In genomic region chrX:123835661-123836371, GRCh38 we compare ENCODE assay signal across 9 cellular contexts. TPM values are rescaled to one million over a fixed set of nuclear protein-coding genes. Genes with fewer than 3 reads are reported as not detected.
A peak's percentile ranks its signal among the peaks of the same experiment; 100 is the strongest.
DNase-seq lines count a peak whose midpoint lies in the region; ATAC-seq lines count a peak whose summit lies in the region.
"Had no signal": no experiment of that assay in that cellular context is flagged by ENCODE, and none has a peak within 500 bp of the region (broad histone marks: within the 10 kb centered on the region; RNA-seq: fewer than 3 reads in every experiment).

No MANE protein-coding gene starts in this region.

- peak; percentile 42 to 56 for ATAC-seq in stimulated activated naive B cell treated with anti-CD40 and anti-IgM and Interleukin-4, amounts not matched to agents 10 μg/mL and 1 μg/mL and 100 μg/mL, for 72 hours (replicated peaks)
- no peak for ATAC-seq in aorta (ENCODE audit: low FRiP score)

- intact Hi-C loops in aorta (cut with DNase I), result loop anchor here in 1 of 2 donors (10.0 kb wide), 1 partner anchor 119 kb away; no protein-coding TSS in a partner anchor

- no peak overlapping the region for H3K27ac ChIP-seq in aorta (ENCODE audit: low read depth in 1 of 2, low read length in 2 of 2)

- H3K27me3 Mint-ChIP-seq in stimulated activated naive B cell treated with anti-CD40 and anti-IgM and Interleukin-4, amounts not matched to agents 10 μg/mL and 1 μg/mL and 100 μg/mL, for 72 hours, result peaks cover 0 to 8% of the 10 kb centered on the region in 2 donors

- no peaks in the 10 kb centered on the region for H3K36me3 Mint-ChIP-seq in stimulated activated naive B cell treated with anti-CD40 and anti-IgM and Interleukin-4, amounts not matched to agents 10 μg/mL and 1 μg/mL and 100 μg/mL, for 72 hours
- H3K36me3 Mint-ChIP-seq: CD14-positive monocyte had no signal

- H3K4me3 ChIP-seq in aorta (ENCODE audit: low read length in 2 of 2), result no peak overlapping the region

- H3K9me3 Mint-ChIP-seq in stimulated activated naive B cell treated with anti-CD40 and anti-IgM and Interleukin-4, amounts not matched to agents 10 μg/mL and 1 μg/mL and 100 μg/mL, for 72 hours, result no peaks in the 10 kb centered on the region

- no peaks in the 10 kb centered on the region for H3K4me1 ChIP-seq in aorta (ENCODE audit: control insufficient read depth in 1 of 2, insufficient read depth in 2 of 2, low read length in 2 of 2)

- no peaks in the 10 kb centered on the region for H3K36me3 ChIP-seq in aorta (ENCODE audit: control insufficient read depth in 1 of 2, insufficient read depth in 2 of 2, low read length in 1 of 2)

- peaks cover 7 to 31% of the 10 kb centered on the region in 2 donors for H3K4me1 Mint-ChIP-seq in stimulated activated naive B cell treated with anti-CD40 and anti-IgM and Interleukin-4, amounts not matched to agents 10 μg/mL and 1 μg/mL and 100 μg/mL, for 72 hours
- H3K4me1 Mint-ChIP-seq: CD14-positive monocyte had no signal

- DNase-seq in activated effector memory CD4-positive, alpha-beta T cell treated with anti-CD3 and anti-CD28 coated beads, Interleukin-2, amount 50 U/mL, for 16 hours, result peak; percentile 62
- no peak for DNase-seq in activated effector memory CD4-positive, alpha-beta T cell treated with Interleukin-2 at 50 U/mL for 16 hours
- DNase-seq in NOMO-1 (lab: John Stamatoyannopoulos, UW; ENCODE audit: unreplicated experiment in 2 of 2), result peak; percentile 15 to 54
- DNase-seq in dermis blood vessel endothelial cell, result peak; percentile 45
- no peak for DNase-seq in stimulated activated naive B cell treated with anti-CD40 and anti-IgM and Interleukin-4, amounts not matched to agents 10 μg/mL and 1 μg/mL and 100 μg/mL, for 72 hours
- DNase-seq in activated gamma-delta T cell treated with Interleukin-2 at 50 U/mL for 16 hours, result no peak
- DNase-seq in Ammon's horn (ENCODE audit: low spot score), result no peak
- DNase-seq in aorta, result no peak

- no peaks in the 10 kb centered on the region for H3K9me3 ChIP-seq in aorta (ENCODE audit: control insufficient read depth, low read length)

- no peak overlapping the region for H3K27ac Mint-ChIP-seq in stimulated activated naive B cell treated with anti-CD40 and anti-IgM and Interleukin-4, amounts not matched to agents 10 μg/mL and 1 μg/mL and 100 μg/mL, for 72 hours

- WGBS in aorta, 2 donors, result 23 to 46% methylated on average over 6 of the region's 6 CpGs

- H3K4me3 Mint-ChIP-seq in stimulated activated naive B cell treated with anti-CD40 and anti-IgM and Interleukin-4, amounts not matched to agents 10 μg/mL and 1 μg/mL and 100 μg/mL, for 72 hours, result no peak overlapping the region
- H3K4me3 Mint-ChIP-seq: CD14-positive monocyte had no signal

- no peaks in the 10 kb centered on the region for H3K27me3 ChIP-seq in aorta (ENCODE audit: control insufficient read depth in 1 of 2, insufficient read depth in 2 of 2, low read length in 1 of 2)

RNA-seq across cellular contexts. Expression of gene XIAP, which starts 24.0 kb away (rescaled TPM):
- 41.5 and 50.1 TPM in 2 replicates for total RNA-seq in dermis blood vessel endothelial cell
- 10 to 100 TPM; 50.4 to 50.7 TPM for total RNA-seq in aorta
- polyA plus RNA-seq in aorta, result 1 to 10 TPM; 4.9 to 7.5 TPM

Comparison
In these comparisons a context has a peak if more than half of its experiments do, and no peak if none do; other contexts are left out.
1. DNase-seq: peak in activated effector memory CD4-positive, alpha-beta T cell treated with anti-CD3 and anti-CD28 coated beads, Interleukin-2, amount 50 U/mL, for 16 hours (single experiment), NOMO-1 (2 of 2) and dermis blood vessel endothelial cell (single experiment); none in activated effector memory CD4-positive, alpha-beta T cell treated with Interleukin-2 at 50 U/mL for 16 hours (single experiment), stimulated activated naive B cell treated with anti-CD40 and anti-IgM and Interleukin-4, amounts not matched to agents 10 μg/mL and 1 μg/mL and 100 μg/mL, for 72 hours (single experiment), activated gamma-delta T cell treated with Interleukin-2 at 50 U/mL for 16 hours (single experiment), Ammon's horn (single experiment) and aorta (0 of 2).